ENCODE assay signal across 8 cellular contexts in the genomic region with DNA sequence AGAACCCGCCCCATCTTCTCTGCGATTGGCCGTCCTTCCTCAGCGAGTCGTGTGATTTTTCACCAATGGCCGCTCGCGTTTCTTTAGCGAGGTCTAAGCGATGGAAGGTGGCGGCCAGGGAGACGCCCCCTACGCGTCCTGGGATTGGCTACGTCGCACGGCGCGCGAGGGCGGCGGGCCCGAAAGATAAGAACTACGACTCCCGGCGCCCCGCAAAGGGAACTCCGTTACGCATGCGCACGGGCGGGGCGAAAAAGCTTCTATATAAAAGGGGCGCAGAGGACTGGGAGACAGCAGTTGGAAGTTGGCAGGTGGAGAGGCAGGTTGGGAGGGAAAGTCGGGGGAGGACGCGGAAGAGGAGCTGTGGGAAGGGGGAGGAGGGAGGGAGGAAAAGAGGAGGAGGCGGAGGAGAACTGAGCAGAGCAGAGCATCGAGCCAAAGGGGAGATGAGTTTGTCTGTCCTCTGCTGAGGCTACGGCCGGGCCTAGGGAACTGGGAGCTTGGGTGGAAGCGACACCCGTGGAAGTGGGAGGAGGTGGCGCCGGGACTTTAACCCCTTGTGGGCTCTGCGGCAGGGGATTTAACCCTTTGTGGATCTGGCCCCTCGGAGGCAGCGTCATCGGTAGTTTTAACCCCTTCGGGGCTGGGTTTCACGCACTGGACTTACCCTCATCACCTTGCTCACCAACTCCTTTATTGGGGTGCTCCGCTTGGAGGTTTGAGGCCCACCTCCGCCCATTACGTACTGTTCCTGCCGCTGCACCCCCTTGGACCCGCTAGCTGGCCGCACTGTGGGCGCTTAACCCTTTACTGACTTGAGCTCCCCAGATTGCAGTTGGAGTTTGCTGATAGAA. TPM values are rescaled to one million over a fixed set of nuclear protein-coding genes. Genes with fewer than 3 reads are reported as not detected.
DNase-seq lines count a peak whose midpoint lies in the region; ATAC-seq, FAIRE-seq and TF ChIP-seq lines count a peak whose summit lies in the region.

A gene with protein sequence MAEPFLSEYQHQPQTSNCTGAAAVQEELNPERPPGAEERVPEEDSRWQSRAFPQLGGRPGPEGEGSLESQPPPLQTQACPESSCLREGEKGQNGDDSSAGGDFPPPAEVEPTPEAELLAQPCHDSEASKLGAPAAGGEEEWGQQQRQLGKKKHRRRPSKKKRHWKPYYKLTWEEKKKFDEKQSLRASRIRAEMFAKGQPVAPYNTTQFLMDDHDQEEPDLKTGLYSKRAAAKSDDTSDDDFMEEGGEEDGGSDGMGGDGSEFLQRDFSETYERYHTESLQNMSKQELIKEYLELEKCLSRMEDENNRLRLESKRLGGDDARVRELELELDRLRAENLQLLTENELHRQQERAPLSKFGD (plus strand): TSS at position 293 of the 854 bp plus-strand sequence. CDS start 716 bp downstream, outside the sequence.

- POLR2A ChIA-PET in naive thymus-derived CD8-positive, alpha-beta T cell (lab: Charles Lee): interaction anchor here (0.5 to 11.0 kb wide), 40 partner anchors 8 to 1937 kb away, joined by 3 to 676 read pairs (median 5); a partner anchor contains a TSS

- H2AFZ ChIP-seq in Loucy (ENCODE audit: low read length): peak within 1 kb of the TSS; percentile 78

- peak; percentile 100 for DNase-seq in EH (ENCODE audit: low read depth)
- peak; percentile 99 for DNase-seq in H54 (ENCODE audit: insufficient read length, low spot score)
- peak; percentile 98 for DNase-seq in activated T-helper 9 cell treated with anti-CD3 and anti-CD28 coated beads, Interleukin-2, amount 50 U/mL, for 16 hours (ENCODE audit: low read depth)
- DNase-seq in fibroblast of mammary gland (ENCODE audit: low read depth): peak; percentile 99
- peak; percentile 95 to 100 (median 99) for DNase-seq in naive thymus-derived CD8-positive, alpha-beta T cell
- DNase-seq in stimulated activated naive CD4-positive, alpha-beta T cell (lab: John Stamatoyannopoulos, UW): peak; percentile 98 to 100 (median 99)

- peak within 1 kb of the TSS; percentile 93 to 99 (median 96) for H3K4me3 Mint-ChIP-seq in naive thymus-derived CD8-positive, alpha-beta T cell

- ATAC-seq in naive thymus-derived CD8-positive, alpha-beta T cell: peak; percentile 74 to 83

- H3K4me1 Mint-ChIP-seq in naive thymus-derived CD8-positive, alpha-beta T cell: peaks cover 36 to 75% (median 55%) of the 10 kb centered on the region in 4 donors

- no peaks in the 10 kb centered on the region for H3K27me3 ChIP-seq in Loucy (ENCODE audit: insufficient read depth, low read length, poor library complexity, severe bottlenecking)

- H3K27me3 Mint-ChIP-seq in naive thymus-derived CD8-positive, alpha-beta T cell: peaks cover 0 to 3% (median 0%) of the 10 kb centered on the region in 5 donors

- H3K27ac Mint-ChIP-seq in naive thymus-derived CD8-positive, alpha-beta T cell: peak within 1 kb of the TSS; percentile 97 to 100 (median 100)

- H3K4me3 ChIP-seq in Loucy (ENCODE audit: low read length, poor library complexity, severe bottlenecking): peak within 1 kb of the TSS; percentile 94
- H3K4me3 ChIP-seq in fibroblast of mammary gland (ENCODE audit: control insufficient read depth, low read depth, low read length): peak within 1 kb of the TSS; percentile 80

- peaks cover 35% of the 10 kb centered on the region for H4K20me1 ChIP-seq in Loucy (ENCODE audit: insufficient read depth, low read length, poor library complexity, severe bottlenecking)

- no peaks in the 10 kb centered on the region for H3K9me2 ChIP-seq in Loucy (replicated peaks; ENCODE audit: low read depth, low read length)

- H3K36me3 Mint-ChIP-seq in naive thymus-derived CD8-positive, alpha-beta T cell: peaks cover 0 to 2% (median 0%) of the 10 kb centered on the region in 3 donors

- no peaks in the 10 kb centered on the region for H3K9me3 Mint-ChIP-seq in naive thymus-derived CD8-positive, alpha-beta T cell

- no peaks in the 10 kb centered on the region for H3K36me3 ChIP-seq in Loucy (ENCODE audit: insufficient read depth, low read length)

- H3K9me3 ChIP-seq in Loucy (ENCODE audit: insufficient read depth, low read depth, low read length): no peaks in the 10 kb centered on the region

- H3K79me2 ChIP-seq in Loucy (ENCODE audit: insufficient read depth, low read length): peaks cover 47% of the 10 kb centered on the region

- peaks cover 6% of the 10 kb centered on the region for H3F3A ChIP-seq in Loucy (ENCODE audit: low read depth)

- H3K9ac ChIP-seq in Loucy (ENCODE audit: low read depth, low read length, poor library complexity, severe bottlenecking): peak within 1 kb of the TSS; percentile 95

- TF ChIP-seq CTCF in Loucy (conservative IDR thresholded peaks at IDR 0.05; ENCODE audit: low read length) (no peak), fibroblast of mammary gland (conservative IDR thresholded peaks at IDR 0.05; ENCODE audit: control insufficient read depth, insufficient read depth, low read depth, low read length) (no peak)

- TF ChIP-seq POLR2A in H54 (IDR thresholded peaks at IDR 0.05; ENCODE audit: low read depth, low read length): peak; percentile 100
- TF ChIP-seq POLR2A in Raji (IDR thresholded peaks at IDR 0.05; ENCODE audit: insufficient read depth, low read depth, low read length): peak; percentile 100

- H3K4me1 ChIP-seq in Loucy (ENCODE audit: insufficient read depth, low read length, poor library complexity, severe bottlenecking): peaks cover 27% of the 10 kb centered on the region

- peak; percentile 72 for FAIRE-seq in H54 (lab: Jason Lieb, UNC)

- H3K4me2 ChIP-seq in Loucy (ENCODE audit: low read depth, low read length, poor library complexity, severe bottlenecking): peak within 1 kb of the TSS; percentile 87

RNA-seq across cellular contexts. Expression of the gene that starts here (rescaled TPM):
- total RNA-seq in naive thymus-derived CD8-positive, alpha-beta T cell: 10 to 100 TPM; 34.3 to 35.1 TPM
- polyA plus RNA-seq in naive thymus-derived CD8-positive, alpha-beta T cell: 1 to 10 TPM; 4.9 to 6.8 (median 5.4) TPM

Comparison
In these comparisons a context has a peak if more than half of its experiments do, and no peak if none do; other contexts are left out.
1. Peak in every context shown above with its lines: DNase-seq, ATAC-seq and H3K4me3 ChIP-seq.